In genomic region chr6:39918831-39919230, GRCh38 we compare ENCODE assay signal across 28 cellular contexts.
"Had no signal": no experiment of that assay in that cellular context is flagged by ENCODE, and none has a peak within 500 bp of the region (broad histone marks: within the 10 kb centered on the region; RNA-seq: fewer than 3 reads in every experiment).

No MANE protein-coding gene starts in this region.

- H3K36me3 Mint-ChIP-seq: stimulated activated memory B cell treated with anti-CD40 and anti-IgM and Interleukin-4, amounts not matched to agents 10 μg/mL and 1 μg/mL and 100 μg/mL, for 72 hours; stimulated activated naive B cell treated with anti-CD40 and anti-IgM and Interleukin-4, amounts not matched to agents 10 μg/mL and 1 μg/mL and 100 μg/mL, for 72 hours had no signal

- H3K4me3 Mint-ChIP-seq: stimulated activated effector memory CD8-positive, alpha-beta T cell treated with anti-CD3 and anti-CD28 coated beads, Interleukin-12 subunit alpha, Interleukin-12 subunit beta, amount 100 ng/mL, for 72 hours; stimulated activated memory B cell treated with anti-CD40 and anti-IgM and Interleukin-4, amounts not matched to agents 10 μg/mL and 1 μg/mL and 100 μg/mL, for 72 hours; stimulated activated naive B cell treated with anti-CD40 and anti-IgM and Interleukin-4, amounts not matched to agents 10 μg/mL and 1 μg/mL and 100 μg/mL, for 72 hours; stimulated activated naive CD8-positive, alpha-beta T cell treated with anti-CD3 and anti-CD28 coated beads, Interleukin-15, amount 100 ng/mL, for 72 hours; stimulated activated naive CD8-positive, alpha-beta T cell treated with anti-CD3 and anti-CD28 coated beads, Interleukin-15, Interleukin-2, amounts not matched to agents 100 ng/mL and 50 ng/mL, for 24 hours; type B pancreatic cell had no signal

- H3K9me3 ChIP-seq: stomach, suprapubic skin, testis, thoracic aorta, thyroid gland, tibial artery, tibial nerve, transverse colon, upper lobe of left lung, upper lobe of right lung, uterus, vagina had no signal

- ATAC-seq: stimulated activated effector memory CD8-positive, alpha-beta T cell treated with anti-CD3 and anti-CD28 coated beads, Interleukin-12 subunit alpha, Interleukin-12 subunit beta, amount 100 ng/mL, for 72 hours; stimulated activated memory B cell treated with anti-CD40 and anti-IgM and Interleukin-4, amounts not matched to agents 10 μg/mL and 1 μg/mL and 100 μg/mL, for 72 hours; stimulated activated naive B cell treated with anti-CD40 and anti-IgM and Interleukin-4, amounts not matched to agents 10 μg/mL and 1 μg/mL and 100 μg/mL, for 72 hours; stimulated activated naive CD8-positive, alpha-beta T cell treated with anti-CD3 and anti-CD28 coated beads, Interleukin-15, amount 100 ng/mL, for 72 hours; stimulated activated naive CD8-positive, alpha-beta T cell treated with anti-CD3 and anti-CD28 coated beads, Interleukin-15, Interleukin-2, amounts not matched to agents 100 U/mL and 50 U/mL, for 24 hours; upper lobe of right lung had no signal

- H3K36me3 ChIP-seq: uterus had no signal

- H3K27ac ChIP-seq: stomach, suprapubic skin, testis, thoracic aorta, thyroid gland, tibial artery, tibial nerve, upper lobe of left lung, upper lobe of right lung, uterus, vagina had no signal

- H3K27ac Mint-ChIP-seq: stimulated activated effector memory CD8-positive, alpha-beta T cell treated with anti-CD3 and anti-CD28 coated beads, Interleukin-12 subunit alpha, Interleukin-12 subunit beta, amount 100 ng/mL, for 72 hours; stimulated activated memory B cell treated with anti-CD40 and anti-IgM and Interleukin-4, amounts not matched to agents 10 μg/mL and 1 μg/mL and 100 μg/mL, for 72 hours; stimulated activated naive B cell treated with anti-CD40 and anti-IgM and Interleukin-4, amounts not matched to agents 10 μg/mL and 1 μg/mL and 100 μg/mL, for 72 hours; stimulated activated naive CD8-positive, alpha-beta T cell treated with anti-CD3 and anti-CD28 coated beads, Interleukin-15, amount 100 ng/mL, for 72 hours; stimulated activated naive CD8-positive, alpha-beta T cell treated with anti-CD3 and anti-CD28 coated beads, Interleukin-15, Interleukin-2, amounts not matched to agents 100 ng/mL and 50 ng/mL, for 24 hours had no signal

- H3K4me1 ChIP-seq: testis, upper lobe of right lung, uterus, vagina had no signal

- H3K27me3 ChIP-seq: stomach, suprapubic skin, testis, thyroid gland, tibial artery, tibial nerve, transverse colon, upper lobe of left lung, upper lobe of right lung, uterus, vagina had no signal

- H3K9me3 Mint-ChIP-seq: stimulated activated effector memory CD8-positive, alpha-beta T cell treated with anti-CD3 and anti-CD28 coated beads, Interleukin-12 subunit alpha, Interleukin-12 subunit beta, amount 100 ng/mL, for 72 hours; stimulated activated memory B cell treated with anti-CD40 and anti-IgM and Interleukin-4, amounts not matched to agents 10 μg/mL and 1 μg/mL and 100 μg/mL, for 72 hours; stimulated activated naive B cell treated with anti-CD40 and anti-IgM and Interleukin-4, amounts not matched to agents 10 μg/mL and 1 μg/mL and 100 μg/mL, for 72 hours; stimulated activated naive CD8-positive, alpha-beta T cell treated with anti-CD3 and anti-CD28 coated beads, Interleukin-15, amount 100 ng/mL, for 72 hours; stimulated activated naive CD8-positive, alpha-beta T cell treated with anti-CD3 and anti-CD28 coated beads, Interleukin-15, Interleukin-2, amounts not matched to agents 100 ng/mL and 50 ng/mL, for 24 hours; type B pancreatic cell had no signal

- H3K4me3 ChIP-seq: stomach, suprapubic skin, testis, thoracic aorta, thyroid gland, tibial artery, tibial nerve, transverse colon, upper lobe of left lung, upper lobe of right lung, uterus, vagina had no signal

- DNase-seq: stimulated activated CD4-positive, alpha-beta T cell treated with anti-CD3 and anti-CD28 coated beads, Interleukin-2, amount 100 ng/mL, for 48 hours; stimulated activated CD4-positive, alpha-beta T cell treated with anti-CD3 and anti-CD28 coated beads, Interleukin-4, amount 100 ng/mL, for 1 hour; stimulated activated CD4-positive, alpha-beta T cell treated with anti-CD3 and anti-CD28 coated beads, Interleukin-4, amount 100 ng/mL, for 24 hours; stimulated activated CD4-positive, alpha-beta T cell treated with anti-CD3 and anti-CD28 coated beads, Interleukin-4, amount 100 ng/mL, for 4 hours; stimulated activated CD8-positive, alpha-beta memory T cell treated with anti-CD3 and anti-CD28 coated beads, Interleukin-4, amount 100 ng/mL, for 48 hours; stimulated activated naive B cell treated with anti-CD40 and anti-IgM and Interleukin-4, amounts not matched to agents 10 μg/mL and 1 μg/mL and 100 μg/mL, for 72 hours; stimulated activated naive CD4-positive, alpha-beta T cell; stimulated activated naive CD4-positive, alpha-beta T cell treated with Interleukin-2 at 50 U/mL for 16 hours; stimulated activated naive CD8-positive, alpha-beta T cell treated with anti-CD3 and anti-CD28 coated beads, Interleukin-15, amount 100 ng/mL, for 72 hours; stimulated activated naive CD8-positive, alpha-beta T cell treated with anti-CD3 and anti-CD28 coated beads, Interleukin-15, Interleukin-2, amounts not matched to agents 100 U/mL and 50 U/mL, for 24 hours; stomach; substantia nigra; testis; thyroid gland; transverse colon; upper lobe of left lung; upper lobe of right lung; uterus had no signal

- FAIRE-seq: urothelium cell line had no signal

- H3K4me1 Mint-ChIP-seq: stimulated activated effector memory CD8-positive, alpha-beta T cell treated with anti-CD3 and anti-CD28 coated beads, Interleukin-12 subunit alpha, Interleukin-12 subunit beta, amount 100 ng/mL, for 72 hours; stimulated activated memory B cell treated with anti-CD40 and anti-IgM and Interleukin-4, amounts not matched to agents 10 μg/mL and 1 μg/mL and 100 μg/mL, for 72 hours; stimulated activated naive B cell treated with anti-CD40 and anti-IgM and Interleukin-4, amounts not matched to agents 10 μg/mL and 1 μg/mL and 100 μg/mL, for 72 hours had no signal

- H3K27me3 Mint-ChIP-seq: stimulated activated memory B cell treated with anti-CD40 and anti-IgM and Interleukin-4, amounts not matched to agents 10 μg/mL and 1 μg/mL and 100 μg/mL, for 72 hours; stimulated activated naive CD8-positive, alpha-beta T cell treated with anti-CD3 and anti-CD28 coated beads, Interleukin-15, amount 100 ng/mL, for 72 hours; stimulated activated naive CD8-positive, alpha-beta T cell treated with anti-CD3 and anti-CD28 coated beads, Interleukin-15, Interleukin-2, amounts not matched to agents 100 ng/mL and 50 ng/mL, for 24 hours; type B pancreatic cell had no signal
